9 cellular contexts compared by ENCODE assay signal in genomic region chr1:23478896-23479790, GRCh38. TPM values are rescaled to one million over a fixed set of nuclear protein-coding genes. Genes with fewer than 3 reads are reported as not detected.
DNase-seq lines count a peak whose midpoint lies in the region; ATAC-seq, FAIRE-seq and TF ChIP-seq lines count a peak whose summit lies in the region.
"Had no signal": no experiment of that assay in that cellular context is flagged by ENCODE, and none has a peak within 500 bp of the region (broad histone marks: within the 10 kb centered on the region; RNA-seq: fewer than 3 reads in every experiment).

No MANE protein-coding gene starts in this region.

- FAIRE-seq in RCC 7860 (lab: Jason Lieb, UNC): no peak

- H3K4me3 Mint-ChIP-seq in osteocyte (ENCODE audit: unreplicated experiment): no peak overlapping the region
- H3K4me3 Mint-ChIP-seq: activated naive CD4-positive, alpha-beta T cell treated with anti-CD3 and anti-CD28 coated beads, Interleukin-2, amount 10 ng/mL, durations not matched to agents 7 days and 5 days had no signal

- H3K4me1 Mint-ChIP-seq in osteocyte (ENCODE audit: unreplicated experiment): peaks cover 42% of the 10 kb centered on the region

- peak overlapping the region; percentile 78 for H3K27ac Mint-ChIP-seq in osteocyte (ENCODE audit: unreplicated experiment)
- H3K27ac Mint-ChIP-seq: activated naive CD4-positive, alpha-beta T cell treated with anti-CD3 and anti-CD28 coated beads, Interleukin-2, amount 10 ng/mL, durations not matched to agents 7 days and 5 days had no signal

- ATAC-seq in GM18858 (IDR thresholded peaks at IDR 0.05; ENCODE audit: unreplicated experiment) (no peak), HG02759 (IDR thresholded peaks at IDR 0.05; ENCODE audit: unreplicated experiment) (no peak)

- H3K9me3 Mint-ChIP-seq in osteocyte (ENCODE audit: unreplicated experiment): no peaks in the 10 kb centered on the region
- H3K9me3 Mint-ChIP-seq: activated naive CD4-positive, alpha-beta T cell treated with anti-CD3 and anti-CD28 coated beads, Interleukin-2, amount 10 ng/mL, durations not matched to agents 7 days and 5 days had no signal

- H3K27me3 Mint-ChIP-seq in osteocyte (ENCODE audit: unreplicated experiment): no peaks in the 10 kb centered on the region

- DNase-seq in AG20443 (ENCODE audit: low spot score) (peak; percentile 70), RCC 7860 (ENCODE audit: low spot score) (peak; percentile 43), globus pallidus (ENCODE audit: low spot score) (peak; percentile 20), osteocyte (ENCODE audit: extremely low spot score, unreplicated experiment) (no peak), NCI-H2107 (lab: John Stamatoyannopoulos, UW) (no peak)
- DNase-seq in effector CD8-positive, alpha-beta T cell (lab: John Stamatoyannopoulos, UW): no peak
- DNase-seq: activated naive CD4-positive, alpha-beta T cell treated with anti-CD3 and anti-CD28 coated beads, Interleukin-2, amount 10 ng/mL, durations not matched to agents 7 days and 5 days had no signal

- no peak for TF ChIP-seq CTCF in osteocyte (IDR thresholded peaks at IDR 0.05)

- H3K36me3 Mint-ChIP-seq in osteocyte (ENCODE audit: unreplicated experiment): no peaks in the 10 kb centered on the region
- H3K36me3 Mint-ChIP-seq: activated naive CD4-positive, alpha-beta T cell treated with anti-CD3 and anti-CD28 coated beads, Interleukin-2, amount 10 ng/mL, durations not matched to agents 7 days and 5 days had no signal

RNA-seq across cellular contexts. Expression of gene ASAP3, which starts 4.8 kb away (rescaled TPM):
- 24.9 and 31.1 TPM in 2 replicates for total RNA-seq in osteocyte

RNA-seq across cellular contexts. Expression of gene E2F2, which starts 51.9 kb away (rescaled TPM):
- total RNA-seq in osteocyte: 1.3 TPM in 2 replicates

RNA-seq across cellular contexts. Expression of gene TCEA3, which starts 54.6 kb away (rescaled TPM):
- 4.0 and 4.6 TPM in 2 replicates for total RNA-seq in osteocyte

Comparison
In these comparisons a context has a peak if more than half of its experiments do, and no peak if none do; other contexts are left out.
1. DNase-seq: peak in AG20443 (single experiment), RCC 7860 (single experiment) and globus pallidus (single experiment); none in osteocyte (single experiment), NCI-H2107 (single experiment) and effector CD8-positive, alpha-beta T cell (single experiment).